In the genomic region with DNA sequence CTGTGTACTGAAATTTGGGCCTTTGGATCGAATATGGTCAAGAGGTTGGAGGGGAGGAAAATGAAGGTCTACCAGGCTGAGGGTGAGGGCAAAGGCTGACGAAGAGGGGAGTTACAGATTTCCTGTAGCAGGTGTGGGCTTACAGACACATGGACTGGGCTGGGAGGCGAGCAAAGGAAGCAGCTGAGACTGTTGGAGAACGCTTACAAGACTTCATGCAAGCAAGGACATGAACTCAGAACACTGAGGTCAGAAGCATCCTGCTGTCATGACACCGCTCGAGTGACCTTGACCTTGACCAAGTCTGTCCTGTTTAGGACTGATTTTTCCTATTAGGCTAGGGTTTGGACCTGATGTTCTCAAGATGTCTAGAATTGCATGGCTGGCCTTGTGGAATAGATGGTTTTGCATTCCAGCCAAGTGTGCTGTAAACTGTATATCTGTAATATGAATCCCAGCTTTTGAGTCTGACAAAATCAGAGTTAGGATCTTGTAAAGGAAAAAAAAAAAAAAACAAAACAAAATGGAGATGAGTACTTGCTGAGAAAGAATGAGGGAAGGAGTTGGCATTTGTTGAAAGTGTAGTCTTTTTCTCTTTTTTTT, we compare ENCODE assay signal across 15 cellular contexts. TPM values are rescaled to one million over a fixed set of nuclear protein-coding genes. Genes with fewer than 3 reads are reported as not detected.
DNase-seq lines count a peak whose midpoint lies in the region; ATAC-seq and TF ChIP-seq lines count a peak whose summit lies in the region.
"Had no signal": no experiment of that assay in that cellular context is flagged by ENCODE, and none has a peak within 500 bp of the region (broad histone marks: within the 10 kb centered on the region; RNA-seq: fewer than 3 reads in every experiment).

No MANE protein-coding gene starts in this region.

- no peaks in the 10 kb centered on the region for H3K36me3 ChIP-seq in prostate gland
- H3K36me3 ChIP-seq: gastrocnemius medialis, ovary had no signal

- intact Hi-C loops in prostate gland (cut with DNase I) = loop anchor here (10.0 kb wide), 1 partner anchor 99 kb away; no protein-coding TSS in a partner anchor

- 79% methylated on average over 6 of the region's 6 CpGs for WGBS in prostate gland

- no peak overlapping the region for H3K4me3 ChIP-seq in fibroblast of the aortic adventitia (ENCODE audit: low read depth, low read length)
- H3K4me3 ChIP-seq in prostate gland = no peak overlapping the region
- H3K4me3 ChIP-seq: gastrocnemius medialis, ovary had no signal

- no peak for TF ChIP-seq POLR2A in prostate gland (IDR thresholded peaks at IDR 0.05)

- TF ChIP-seq CTCF in fibroblast of the aortic adventitia (IDR thresholded peaks at IDR 0.05; ENCODE audit: insufficient read depth, low read length) (no peak), prostate gland (IDR thresholded peaks at IDR 0.05) (no peak)

- peaks cover 8% of the 10 kb centered on the region for H3K4me1 ChIP-seq in prostate gland (replicated peaks)
- H3K4me1 ChIP-seq: gastrocnemius medialis had no signal

- no peaks in the 10 kb centered on the region for H3K9me3 ChIP-seq in prostate gland
- H3K9me3 ChIP-seq: gastrocnemius medialis, ovary had no signal

- H3K27ac ChIP-seq in prostate gland = peak overlapping the region; percentile 23 to 57
- H3K27ac ChIP-seq: gastrocnemius medialis, ovary had no signal

- ATAC-seq in SK-N-SH treated with all-trans-retinoic acid at 6 μM for 48 hours (peak; percentile 72), HG03432 (IDR thresholded peaks at IDR 0.05; ENCODE audit: unreplicated experiment) (no peak), GM21529 (IDR thresholded peaks at IDR 0.05; ENCODE audit: unreplicated experiment) (no peak)
- ATAC-seq: gastrocnemius medialis had no signal

- H3K27me3 ChIP-seq in prostate gland (replicated peaks; ENCODE audit: insufficient read depth) = no peaks in the 10 kb centered on the region
- H3K27me3 ChIP-seq: gastrocnemius medialis, ovary had no signal

- DNase-seq in EH (ENCODE audit: low read depth) (peak; percentile 65), fibroblast of the aortic adventitia (ENCODE audit: low read depth) (peak; percentile 43), prostate gland (ENCODE audit: low spot score) (no peak)
- no peak for DNase-seq in stimulated activated CD4-positive, alpha-beta T cell treated with anti-CD3 and anti-CD28 coated beads, Interleukin-4, amount 100 ng/mL, for 24 hours
- DNase-seq in stimulated activated CD4-positive, alpha-beta T cell treated with anti-CD3 and anti-CD28 coated beads, Interleukin-15, amount 100 ng/mL, for 24 hours = no peak
- DNase-seq: activated gamma-delta T cell treated with Interleukin-2 at 50 U/mL for 16 hours; CD4-positive, CD25-positive, alpha-beta regulatory T cell; effector CD4-positive, alpha-beta T cell; gastrocnemius medialis; midbrain; NCI-H345 had no signal

TF ChIP-seq in SK-N-SH treated with all-trans-retinoic acid at 6 μM for 48 hours, 23 proteins besides CTCF, POLR2A, EP300 and RAD21:
- no peak for TF ChIP-seq SNAI2 (CRISPR knock-in tag; IDR thresholded peaks at IDR 0.05)
- no peak for TF ChIP-seq ZFP3 (CRISPR knock-in tag; IDR thresholded peaks at IDR 0.05)
- no peak for TF ChIP-seq ARNTL (CRISPR knock-in tag; IDR thresholded peaks at IDR 0.05; ENCODE audit: borderline replicate concordance, low read depth)
- TF ChIP-seq TSHZ2 (CRISPR knock-in tag; IDR thresholded peaks at IDR 0.05) = no peak
- TF ChIP-seq ZC3H10 (CRISPR knock-in tag; IDR thresholded peaks at IDR 0.05) = no peak
- TF ChIP-seq, protein P1, sequence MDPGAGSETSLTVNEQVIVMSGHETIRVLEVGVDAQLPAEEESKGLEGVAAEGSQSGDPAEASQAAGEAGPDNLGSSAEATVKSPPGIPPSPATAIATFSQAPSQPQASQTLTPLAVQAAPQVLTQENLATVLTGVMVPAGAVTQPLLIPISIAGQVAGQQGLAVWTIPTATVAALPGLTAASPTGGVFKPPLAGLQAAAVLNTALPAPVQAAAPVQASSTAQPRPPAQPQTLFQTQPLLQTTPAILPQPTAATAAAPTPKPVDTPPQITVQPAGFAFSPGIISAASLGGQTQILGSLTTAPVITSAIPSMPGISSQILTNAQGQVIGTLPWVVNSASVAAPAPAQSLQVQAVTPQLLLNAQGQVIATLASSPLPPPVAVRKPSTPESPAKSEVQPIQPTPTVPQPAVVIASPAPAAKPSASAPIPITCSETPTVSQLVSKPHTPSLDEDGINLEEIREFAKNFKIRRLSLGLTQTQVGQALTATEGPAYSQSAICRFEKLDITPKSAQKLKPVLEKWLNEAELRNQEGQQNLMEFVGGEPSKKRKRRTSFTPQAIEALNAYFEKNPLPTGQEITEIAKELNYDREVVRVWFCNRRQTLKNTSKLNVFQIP (CRISPR knock-in tag; IDR thresholded peaks at IDR 0.05; ENCODE audit: borderline replicate concordance, low read depth) = no peak
- TF ChIP-seq, protein P2, sequence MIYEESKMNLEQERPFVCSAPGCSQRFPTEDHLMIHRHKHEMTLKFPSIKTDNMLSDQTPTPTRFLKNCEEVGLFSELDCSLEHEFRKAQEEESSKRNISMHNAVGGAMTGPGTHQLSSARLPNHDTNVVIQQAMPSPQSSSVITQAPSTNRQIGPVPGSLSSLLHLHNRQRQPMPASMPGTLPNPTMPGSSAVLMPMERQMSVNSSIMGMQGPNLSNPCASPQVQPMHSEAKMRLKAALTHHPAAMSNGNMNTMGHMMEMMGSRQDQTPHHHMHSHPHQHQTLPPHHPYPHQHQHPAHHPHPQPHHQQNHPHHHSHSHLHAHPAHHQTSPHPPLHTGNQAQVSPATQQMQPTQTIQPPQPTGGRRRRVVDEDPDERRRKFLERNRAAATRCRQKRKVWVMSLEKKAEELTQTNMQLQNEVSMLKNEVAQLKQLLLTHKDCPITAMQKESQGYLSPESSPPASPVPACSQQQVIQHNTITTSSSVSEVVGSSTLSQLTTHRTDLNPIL (CRISPR knock-in tag; IDR thresholded peaks at IDR 0.05; ENCODE audit: low read depth) = no peak
- TF ChIP-seq PATZ1 (CRISPR knock-in tag; IDR thresholded peaks at IDR 0.05; ENCODE audit: borderline replicate concordance) = no peak

RNA-seq across cellular contexts. Expression of gene ELF3, which starts 5.7 kb away (rescaled TPM):
- 0.09 TPM in 1 of 2 replicates, not detected in the other for total RNA-seq in fibroblast of the aortic adventitia (ENCODE audit: low replicate concordance)
- 100 to 1,000 TPM in 1 of 2 donors, 10 to 100 TPM in 1; 74.4 to 191 TPM for total RNA-seq in prostate gland

RNA-seq across cellular contexts. Expression of gene RNPEP, which starts 33.7 kb away (rescaled TPM):
- total RNA-seq in fibroblast of the aortic adventitia (ENCODE audit: low replicate concordance) (49.3 and 189 TPM in 2 replicates), prostate gland (100 to 1,000 TPM in 1 of 2 donors, 10 to 100 TPM in 1; 70.4 to 104 TPM)

Comparison
In these comparisons a context has a peak if more than half of its experiments do, and no peak if none do; other contexts are left out.
1. DNase-seq: peak in EH (single experiment) and fibroblast of the aortic adventitia (single experiment); none in prostate gland (single experiment), stimulated activated CD4-positive, alpha-beta T cell treated with anti-CD3 and anti-CD28 coated beads, Interleukin-4, amount 100 ng/mL, for 24 hours (single experiment) and stimulated activated CD4-positive, alpha-beta T cell treated with anti-CD3 and anti-CD28 coated beads, Interleukin-15, amount 100 ng/mL, for 24 hours (single experiment).
2. RNA of gene ELF3, which starts 5.7 kb away (total RNA-seq): 74.4 to 191 TPM in prostate gland; 0.09 TPM in fibroblast of the aortic adventitia; every median in the first group is over 10 times any median in the second.